Comparison of ENCODE assay signal across 6 cellular contexts in genomic region chr1:155174334-155175280, GRCh38. TPM values are rescaled to one million over a fixed set of nuclear protein-coding genes. Genes with fewer than 3 reads are reported as not detected.
DNase-seq lines count a peak whose midpoint lies in the region; ATAC-seq and TF ChIP-seq lines count a peak whose summit lies in the region.

No MANE protein-coding gene starts in this region.

- DNase-seq in Calu3 (no peak), NCI-H774 (lab: John Stamatoyannopoulos, UW) (peak; percentile 55), MCF 10A (ENCODE audit: unreplicated experiment) (no peak), neural crest cell (ENCODE audit: low read depth, low spot score) (no peak), NOMO-1 (lab: John Stamatoyannopoulos, UW; ENCODE audit: unreplicated experiment in 2 of 2) (no peak)

- CTCF ChIA-PET in Calu3 (lab: Charles Lee) (interaction anchor here (1.2 to 3.8 kb wide), 5 partner anchors 11 to 83 kb away, joined by 3 to 32 read pairs (median 19); partner anchors contain the start of gene THBS3), MCF 10A (lab: Yijun Ruan, JAX) (interaction anchor here (0.6 to 14.5 kb wide), 38 partner anchors 9 to 1510 kb away, joined by 3 to 380 read pairs (median 4); partner anchors contain the start of genes FLAD1 and THBS3)

- ATAC-seq in GM18861 (IDR thresholded peaks at IDR 0.05; ENCODE audit: unreplicated experiment): no peak

- H3K27me3 Mint-ChIP-seq in Calu3 (ENCODE audit: unreplicated experiment) (peaks cover 21% of the 10 kb centered on the region), MCF 10A (ENCODE audit: insufficient read depth, unreplicated experiment) (no peaks in the 10 kb centered on the region), neural crest cell (ENCODE audit: low read depth) (peaks cover 3% of the 10 kb centered on the region)

- TF ChIP-seq CTCF in Calu3 (IDR thresholded peaks at IDR 0.05; ENCODE audit: unreplicated experiment): no peak
- no peak for TF ChIP-seq CTCF in MCF 10A (IDR thresholded peaks at IDR 0.05; ENCODE audit: unreplicated experiment)
- TF ChIP-seq CTCF in neural crest cell (conservative IDR thresholded peaks at IDR 0.05): no peak

- intact Hi-C loops in Calu3 (cut with micrococcal nuclease; ENCODE audit: unreplicated experiment): no loop called here
- intact Hi-C loops in MCF 10A (cut with micrococcal nuclease): loop anchor here (5.0 kb wide), 2 partner anchors 202 to 418 kb away; partner anchors contain the start of genes CKS1B and SHC1

- H3K36me3 Mint-ChIP-seq in Calu3 (ENCODE audit: insufficient read depth, unreplicated experiment) (peaks cover 39% of the 10 kb centered on the region), MCF 10A (ENCODE audit: insufficient read depth, unreplicated experiment) (peaks cover 32% of the 10 kb centered on the region), neural crest cell (ENCODE audit: low read depth) (peaks cover 6% of the 10 kb centered on the region)

- H3K4me1 Mint-ChIP-seq in Calu3 (ENCODE audit: low read depth, unreplicated experiment): peaks cover 46% of the 10 kb centered on the region
- peaks cover 42% of the 10 kb centered on the region for H3K4me1 Mint-ChIP-seq in MCF 10A (ENCODE audit: insufficient read depth, unreplicated experiment)
- H3K4me1 Mint-ChIP-seq in neural crest cell: peaks cover 41% of the 10 kb centered on the region

- peak overlapping the region; percentile 96 for H3K4me3 Mint-ChIP-seq in Calu3 (ENCODE audit: low read depth, unreplicated experiment)
- H3K4me3 Mint-ChIP-seq in MCF 10A (ENCODE audit: unreplicated experiment): no peak overlapping the region
- peak overlapping the region; percentile 100 for H3K4me3 Mint-ChIP-seq in neural crest cell

- H3K9me3 Mint-ChIP-seq in Calu3 (ENCODE audit: low read depth, unreplicated experiment) (no peaks in the 10 kb centered on the region), MCF 10A (ENCODE audit: unreplicated experiment) (no peaks in the 10 kb centered on the region), neural crest cell (no peaks in the 10 kb centered on the region)

- BruUV-seq in Calu3 (replicated peaks; lab: Mats Ljungman, UMichigan): no TSS peak
- BruUV-seq in MCF 10A (replicated peaks; lab: Mats Ljungman, UMichigan): no TSS peak

- H3K27ac Mint-ChIP-seq in Calu3 (ENCODE audit: unreplicated experiment) (peak overlapping the region; percentile 83), MCF 10A (ENCODE audit: low read depth, unreplicated experiment) (peak overlapping the region; percentile 66), neural crest cell (ENCODE audit: unreplicated experiment) (peak overlapping the region; percentile 57)

- POLR2A ChIA-PET in MCF 10A (lab: Yijun Ruan, JAX): interaction anchor here (0.6 to 15.7 kb wide), 8 partner anchors 20 to 172 kb away, joined by 3 to 215 read pairs (median 5); partner anchors contain the start of genes MTX1, SCAMP3, SLC50A1 and ZBTB7B

RNA-seq across cellular contexts. Expression of gene TRIM46, which starts 1.0 kb away (rescaled TPM):
- total RNA-seq in Calu3 (2022) (1.1 and 1.8 TPM in 2 replicates), MCF 10A (2022) (0.21 and 0.32 TPM in 2 replicates), neural crest cell (9.8 and 10.0 TPM in 2 replicates)

RNA-seq across cellular contexts. Expression of gene KRTCAP2, which starts 1.5 kb away (rescaled TPM):
- 236 TPM in 2 replicates for total RNA-seq in Calu3 (2022)
- total RNA-seq in MCF 10A (2022): 313 and 383 TPM in 2 replicates
- 125 and 152 TPM in 2 replicates for total RNA-seq in neural crest cell

RNA-seq across cellular contexts. Expression of gene THBS3, which starts 33.1 kb away (rescaled TPM):
- total RNA-seq in Calu3 (2022): 36.8 and 41.9 TPM in 2 replicates
- 33.0 and 34.4 TPM in 2 replicates for total RNA-seq in MCF 10A (2022)
- total RNA-seq in neural crest cell: 21.4 TPM in 2 replicates

RNA-seq across cellular contexts. Expression of gene MTX1, which starts 33.9 kb away (rescaled TPM):
- total RNA-seq in Calu3 (2022) (58.9 and 60.0 TPM in 2 replicates), MCF 10A (2022) (64.6 and 67.4 TPM in 2 replicates), neural crest cell (36.0 and 38.3 TPM in 2 replicates)

RNA-seq across cellular contexts. Expression of gene DPM3, which starts 34.3 kb away (rescaled TPM):
- 38.7 and 41.1 TPM in 2 replicates for total RNA-seq in Calu3 (2022)
- total RNA-seq in MCF 10A (2022): 79.7 and 86.4 TPM in 2 replicates
- 77.7 and 80.0 TPM in 2 replicates for total RNA-seq in neural crest cell
